ENCODE assay signal across 11 cellular contexts in genomic region chr12:2551514-2551913, GRCh38.
"Had no signal": no experiment of that assay in that cellular context is flagged by ENCODE, and none has a peak within 500 bp of the region (broad histone marks: within the 10 kb centered on the region; RNA-seq: fewer than 3 reads in every experiment).

No MANE protein-coding gene starts in this region.

- ATAC-seq: effector memory CD8-positive, alpha-beta T cell had no signal

- DNase-seq: activated CD4-positive, alpha-beta T cell treated with anti-CD3 and anti-CD28 coated beads, Interleukin-2, amount 50 U/mL, for 1 hour; activated naive CD4-positive, alpha-beta T cell treated with anti-CD3 and anti-CD28 coated beads, Interleukin-2, amount 50 U/mL, for 16 hours; adrenal gland; cerebellar nuclear complex; effector memory CD8-positive, alpha-beta T cell; stomach had no signal

- FAIRE-seq: TTC549 had no signal

- H3K27ac ChIP-seq: adrenal gland, epithelial cell of prostate, hepatocyte, skin epidermis, stomach, thoracic aorta had no signal

- H3K27me3 ChIP-seq: adrenal gland, hepatocyte, stomach had no signal

- H3K4me1 ChIP-seq: adrenal gland, stomach had no signal

- H3K9me3 ChIP-seq: adrenal gland, stomach, thoracic aorta had no signal

- H3K36me3 ChIP-seq: adrenal gland had no signal

- H3K4me3 ChIP-seq: adrenal gland, hepatocyte, skin epidermis, stomach, thoracic aorta had no signal
